ENCODE assay signal across 8 cellular contexts in genomic region chr16:53055603-53056527, GRCh38. TPM values are rescaled to one million over a fixed set of nuclear protein-coding genes. Genes with fewer than 3 reads are reported as not detected.
DNase-seq lines count a peak whose midpoint lies in the region; ATAC-seq and TF ChIP-seq lines count a peak whose summit lies in the region.

No MANE protein-coding gene starts in this region.

- H3K4me3 ChIP-seq in GM23338 (peak overlapping the region; percentile 73), thymus (ENCODE audit: low read length) (peak overlapping the region; percentile 67)

- no peaks in the 10 kb centered on the region; the same call in 2 of the 3 replicates for H3K9me3 Mint-ChIP-seq in GM23338

- no peaks in the 10 kb centered on the region; the same call in 1 of the 2 replicates for H4K20me1 ChIP-seq in GM23338 (replicated peaks; ENCODE audit: insufficient read depth)

- H3K36me3 ChIP-seq in GM23338 (ENCODE audit: insufficient read depth) (no peaks in the 10 kb centered on the region; the same call in 1 of the 2 replicates), thymus (ENCODE audit: control insufficient read depth, insufficient read depth) (no peaks in the 10 kb centered on the region)

- H3K4me2 ChIP-seq in GM23338 = peak overlapping the region; percentile 74

- TF ChIP-seq CTCF in GM23338 (conservative IDR thresholded peaks at IDR 0.05; ENCODE audit: low read depth in 2 of 2) = no peak

- H3K4me1 ChIP-seq in GM23338 (ENCODE audit: insufficient read depth) = peaks cover 22% of the 10 kb centered on the region
- peaks cover 9% of the 10 kb centered on the region for H3K4me1 ChIP-seq in thymus (ENCODE audit: control insufficient read depth, insufficient read depth, low read length)

- no peaks in the 10 kb centered on the region; the same call in 2 of the 3 replicates for H3K36me3 Mint-ChIP-seq in GM23338 (ENCODE audit: low read depth)

- no peaks in the 10 kb centered on the region for H3K9me2 ChIP-seq in GM23338 (ENCODE audit: insufficient read depth)

- ATAC-seq in GM23338 (peak; percentile 40), SK-N-SH treated with all-trans-retinoic acid at 6 μM for 48 hours (peak; percentile 39), HG03108 (IDR thresholded peaks at IDR 0.05; ENCODE audit: unreplicated experiment) (no peak), HG03159 (IDR thresholded peaks at IDR 0.05; ENCODE audit: unreplicated experiment) (no peak)

- H3K4me3 Mint-ChIP-seq in GM23338 = peak overlapping the region; percentile 76

- no peak overlapping the region for H2AFZ ChIP-seq in GM23338

- H3K9me3 ChIP-seq in thymus (ENCODE audit: control insufficient read depth) = no peaks in the 10 kb centered on the region

- 64% methylated on average over 12 of the region's 12 CpGs for WGBS in thymus

- H3K27ac Mint-ChIP-seq in GM23338 = peak overlapping the region; percentile 73

- H3K27me3 ChIP-seq in GM23338 (ENCODE audit: insufficient read depth) (no peaks in the 10 kb centered on the region), thymus (ENCODE audit: control insufficient read depth, insufficient read depth) (no peaks in the 10 kb centered on the region)

- DNase-seq in AG08396 (ENCODE audit: low spot score) (peak; percentile 50), GM23338 (ENCODE audit: low spot score) (peak; percentile 83), ecto neural progenitor cell (ENCODE audit: low spot score) (peak; percentile 56), lung microvascular endothelial cell (ENCODE audit: low read depth in 2 of 2) (peak; percentile 22 to 74)

- H3K27me3 Mint-ChIP-seq in GM23338 (ENCODE audit: insufficient read depth, low read depth, poor library complexity) = peaks cover 11% of the 10 kb centered on the region

- H3K4me1 Mint-ChIP-seq in GM23338 = peaks cover 17% of the 10 kb centered on the region

- H3F3A ChIP-seq in GM23338 (replicated peaks; ENCODE audit: low read depth) = no peaks in the 10 kb centered on the region; the same call in 1 of the 2 replicates

- H3K79me2 ChIP-seq in GM23338 (replicated peaks; ENCODE audit: insufficient read depth) = peaks cover 51% of the 10 kb centered on the region

- H3K27ac ChIP-seq in GM23338 (ENCODE audit: low read depth) = peak overlapping the region; percentile 10
- no peak overlapping the region for H3K27ac ChIP-seq in thymus (ENCODE audit: low read depth)

TF ChIP-seq in GM23338, 12 proteins besides CTCF, POLR2A, EP300 and RAD21 (continues in another document):
- 0 out of 2 replicates have a peak, but pooled peaks have one; percentile 15 for TF ChIP-seq POLR2AphosphoS5 (IDR thresholded peaks at IDR 0.05; ENCODE audit: low read depth)
- peak; percentile 52; the same call in 1 of the 2 replicates for TF ChIP-seq ETS1 (IDR thresholded peaks at IDR 0.05)

TF ChIP-seq in SK-N-SH treated with all-trans-retinoic acid at 6 μM for 48 hours, 23 proteins besides CTCF, POLR2A, EP300 and RAD21:
- TF ChIP-seq OSR1 (CRISPR knock-in tag; IDR thresholded peaks at IDR 0.05) (no peak), CREB5 (CRISPR knock-in tag; IDR thresholded peaks at IDR 0.05; ENCODE audit: low read depth) (no peak), ZFP30 (CRISPR knock-in tag; IDR thresholded peaks at IDR 0.05) (no peak), TSHZ2 (CRISPR knock-in tag; IDR thresholded peaks at IDR 0.05) (no peak), SNAI2 (CRISPR knock-in tag; IDR thresholded peaks at IDR 0.05) (0 out of 2 replicates have a peak, but pooled peaks have one; percentile 39), GLIS3 (CRISPR knock-in tag; IDR thresholded peaks at IDR 0.05) (no peak)

RNA-seq across cellular contexts. Expression of gene CHD9, which starts 1.1 kb away (rescaled TPM):
- 18.8 and 21.9 TPM in 2 replicates for total RNA-seq in GM23338 (2014; rRNA removed; shearing (Covaris generic))
- polyA plus RNA-seq in GM23338 (2016; fragmentation: Nextera tagmentation; extraction: Ambion mirVana) (32.4 and 46.6 TPM in 2 replicates), thymus (15.3 TPM)
- 22.2 and 41.7 TPM in 2 replicates for total RNA-seq in lung microvascular endothelial cell

RNA-seq across cellular contexts. Expression of gene CHD9NB, which starts 3.2 kb away (rescaled TPM):
- 4.2 and 4.5 TPM in 2 replicates for total RNA-seq in GM23338 (2014; rRNA removed; shearing (Covaris generic))
- 1.5 and 1.7 TPM in 2 replicates for polyA plus RNA-seq in GM23338 (2016; fragmentation: Nextera tagmentation; extraction: Ambion mirVana)
- total RNA-seq in lung microvascular endothelial cell = under 0.01 and 0.22 TPM in 2 replicates
- 0.84 TPM for polyA plus RNA-seq in thymus

Comparison
In these comparisons a context has a peak if more than half of its experiments do, and no peak if none do; other contexts are left out.
1. ATAC-seq: peak in GM23338 (single experiment) and SK-N-SH treated with all-trans-retinoic acid at 6 μM for 48 hours (single experiment); none in HG03108 (single experiment) and HG03159 (single experiment).
2. Peak in every context shown above with its lines, with median percentiles within 50 percentile points of each other: DNase-seq.